8 cellular contexts compared by ENCODE assay signal in the genomic region with DNA sequence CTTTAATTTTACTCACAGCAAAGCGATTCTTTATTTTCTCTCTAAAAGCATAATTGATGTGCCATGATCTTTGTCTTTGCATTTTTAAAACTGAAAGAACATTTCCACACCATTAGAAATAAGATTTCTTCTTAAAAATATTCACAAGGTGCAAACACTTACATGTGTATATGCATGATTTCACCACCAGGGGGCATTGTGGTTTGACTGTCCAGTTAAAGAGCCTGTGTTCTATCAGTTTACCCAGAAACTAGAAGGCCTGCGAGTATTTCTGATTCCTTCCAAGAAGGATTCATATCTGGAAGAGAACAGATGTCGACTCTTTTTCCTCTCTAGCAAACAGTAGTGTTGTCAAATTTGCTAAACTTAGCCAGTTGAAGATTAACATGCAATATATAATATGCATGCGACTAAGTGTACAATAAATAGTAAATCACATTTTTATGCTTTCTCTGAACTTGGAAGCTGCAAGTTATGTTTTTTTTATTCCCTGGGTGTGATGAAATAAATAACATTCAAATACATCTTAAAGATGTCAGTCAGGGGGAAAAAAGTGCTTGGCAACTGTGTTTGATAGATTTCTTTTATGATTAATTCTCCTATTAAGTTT.
DNase-seq lines count a peak whose midpoint lies in the region; ATAC-seq and TF ChIP-seq lines count a peak whose summit lies in the region.

No MANE protein-coding gene starts in this region.

- H3K36me3 ChIP-seq in Karpas-422 (ENCODE audit: insufficient read depth, low read length) (no peaks in the 10 kb centered on the region), thyroid gland (no peaks in the 10 kb centered on the region)

- H3K9me2 ChIP-seq in Karpas-422 (replicated peaks; ENCODE audit: insufficient read depth, low read length): no peaks in the 10 kb centered on the region

- WGBS in thyroid gland, 2 donors: 39 to 47% methylated on average over 4 of the region's 4 CpGs

- no peak overlapping the region for H3K9ac ChIP-seq in Karpas-422 (ENCODE audit: low read length)

- no peaks in the 10 kb centered on the region for H3K9me3 ChIP-seq in Karpas-422 (ENCODE audit: low read length)
- H3K9me3 ChIP-seq in thyroid gland: no peaks in the 10 kb centered on the region

- no peak overlapping the region for H3K4me2 ChIP-seq in Karpas-422 (ENCODE audit: low read depth, low read length, poor library complexity, severe bottlenecking)

- peak; percentile 36 for DNase-seq in NCI-H2227 (lab: John Stamatoyannopoulos, UW; ENCODE audit: unreplicated experiment)
- no peak for DNase-seq in NCI-H2227 treated with DMSO at 0.1 percent for 48 hours (lab: John Stamatoyannopoulos, UW)
- peak; percentile 69 for DNase-seq in Karpas-422
- DNase-seq in T-helper 1 cell: peak in 4 of 5 donors; percentile 8 to 54 (median 38)
- DNase-seq in chondrocyte (ENCODE audit: low spot score): no peak
- peak; percentile 55 to 73 for DNase-seq in lung microvascular endothelial cell (ENCODE audit: low read depth in 2 of 2)
- peak; percentile 40 to 57 for DNase-seq in thyroid gland

- TF ChIP-seq POLR2A in thyroid gland (IDR thresholded peaks at IDR 0.05): no peak

- ATAC-seq in GM18520 (IDR thresholded peaks at IDR 0.05; ENCODE audit: unreplicated experiment): no peak

- H3K36me3 Mint-ChIP-seq in chondrocyte (ENCODE audit: low read depth): no peaks in the 10 kb centered on the region

- H3K4me3 Mint-ChIP-seq in chondrocyte (ENCODE audit: unreplicated experiment): no peak overlapping the region

- no peaks in the 10 kb centered on the region for H3K4me1 ChIP-seq in Karpas-422 (ENCODE audit: low read length)
- peaks cover 10 to 29% of the 10 kb centered on the region in 2 donors for H3K4me1 ChIP-seq in thyroid gland

- H3K4me1 Mint-ChIP-seq in chondrocyte (ENCODE audit: low read depth): peaks cover 3% of the 10 kb centered on the region

- TF ChIP-seq CTCF in chondrocyte (IDR thresholded peaks at IDR 0.05) (peak; percentile 96), thyroid gland (IDR thresholded peaks at IDR 0.05) (peak; percentile 77 to 87 (median 81))

- no peak overlapping the region for H3K4me3 ChIP-seq in Karpas-422 (ENCODE audit: low read length)
- H3K4me3 ChIP-seq in thyroid gland (replicated peaks in 1 of 3): no peak overlapping the region

- H4K20me1 ChIP-seq in Karpas-422 (ENCODE audit: insufficient read depth, low read depth, low read length): no peaks in the 10 kb centered on the region

- H3K27me3 Mint-ChIP-seq in chondrocyte (ENCODE audit: low read depth): no peaks in the 10 kb centered on the region

- no peaks in the 10 kb centered on the region for H3K9me3 Mint-ChIP-seq in chondrocyte (ENCODE audit: low read depth)

- no peaks in the 10 kb centered on the region for H3K27me3 ChIP-seq in Karpas-422 (ENCODE audit: low read length)
- no peaks in the 10 kb centered on the region for H3K27me3 ChIP-seq in thyroid gland

- H3K27ac ChIP-seq in Karpas-422 (ENCODE audit: low read length) (no peak overlapping the region), thyroid gland (no peak overlapping the region)

- H3K27ac Mint-ChIP-seq in chondrocyte (ENCODE audit: unreplicated experiment): no peak overlapping the region

- H3K79me2 ChIP-seq in Karpas-422 (ENCODE audit: low read length): no peaks in the 10 kb centered on the region

- intact Hi-C loops in thyroid gland (cut with DNase I): loop anchor here (5.0 to 10.0 kb wide), 2 partner anchors 269 to 1101 kb away; a partner anchor contains a TSS

- H2AFZ ChIP-seq in Karpas-422 (ENCODE audit: low read length): no peak overlapping the region

Comparison
In these comparisons a context has a peak if more than half of its experiments do, and no peak if none do; other contexts are left out.
1. DNase-seq: peak in NCI-H2227 (single experiment), Karpas-422 (single experiment), T-helper 1 cell (4 of 5), lung microvascular endothelial cell (2 of 2) and thyroid gland (2 of 2); none in NCI-H2227 treated with DMSO at 0.1 percent for 48 hours (single experiment) and chondrocyte (single experiment).